Comparison of ENCODE assay signal across 19 cellular contexts in the genomic region with DNA sequence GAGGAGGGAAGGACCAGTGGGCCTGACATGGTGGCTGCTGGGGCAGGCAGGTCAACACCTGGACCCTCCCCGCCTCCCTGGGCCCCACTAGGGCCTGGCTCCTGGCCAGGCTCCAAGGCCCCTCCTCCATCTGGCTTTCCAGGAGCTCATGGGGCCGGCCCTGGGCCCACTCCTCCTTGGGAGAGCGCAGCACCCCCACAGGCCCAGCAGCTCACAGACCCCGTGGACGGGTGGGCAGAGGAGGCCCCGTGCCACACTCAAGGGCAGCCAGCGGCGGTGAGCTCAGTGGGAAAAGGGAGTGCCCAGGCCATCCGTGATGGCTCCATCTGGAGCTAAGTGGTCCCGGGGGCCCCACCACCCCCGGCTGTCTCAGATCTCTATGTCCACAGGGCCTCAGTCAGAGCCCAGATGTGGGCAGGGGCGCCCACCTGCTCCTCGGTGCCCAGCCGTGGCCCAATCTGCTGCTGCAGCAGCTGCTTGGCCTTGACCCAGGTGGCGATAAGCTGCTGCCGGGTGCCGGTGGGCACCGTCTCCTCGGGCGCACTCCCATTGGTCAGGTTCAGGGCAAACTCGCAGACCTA. TPM values are rescaled to one million over a fixed set of nuclear protein-coding genes. Genes with fewer than 3 reads are reported as not detected.
DNase-seq lines count a peak whose midpoint lies in the region; ATAC-seq and TF ChIP-seq lines count a peak whose summit lies in the region.
"Had no signal": no experiment of that assay in that cellular context is flagged by ENCODE, and none has a peak within 500 bp of the region (broad histone marks: within the 10 kb centered on the region; RNA-seq: fewer than 3 reads in every experiment).

No MANE protein-coding gene starts in this region.

- intact Hi-C loops in Right ventricle myocardium superior (cut with DNase I): no loop called here
- intact Hi-C loops in lower lobe of right lung (cut with DNase I): no loop called here
- intact Hi-C loops in PC-9 (cut with micrococcal nuclease; ENCODE audit: unreplicated experiment): loop anchor here (10.0 kb wide), 1 partner anchor 415 kb away; no protein-coding TSS in a partner anchor

- H3K9me3 ChIP-seq in right atrium auricular region: peaks cover 0 to 6% of the 10 kb centered on the region in 2 donors
- no peaks in the 10 kb centered on the region for H3K9me3 ChIP-seq in lower lobe of right lung
- no peaks in the 10 kb centered on the region for H3K9me3 ChIP-seq in PC-9 (ENCODE audit: insufficient read depth, low read depth)
- H3K9me3 ChIP-seq: SK-N-SH had no signal

- POLR2A ChIA-PET in WTC11 (lab: Charles Lee) (no interaction called here), PC-9 (lab: Charles Lee; ENCODE audit: unreplicated experiment) (no interaction called here)

- H3K27me3 Mint-ChIP-seq in WTC11 (ENCODE audit: low read depth): no peaks in the 10 kb centered on the region
- peaks cover 41% of the 10 kb centered on the region for H3K27me3 Mint-ChIP-seq in stimulated activated memory B cell treated with anti-CD40 and anti-IgM and Interleukin-4, amounts not matched to agents 10 μg/mL and 1 μg/mL and 100 μg/mL, for 72 hours

- peaks cover 5% of the 10 kb centered on the region for H3K4me1 Mint-ChIP-seq in WTC11
- peaks cover 9% of the 10 kb centered on the region for H3K4me1 Mint-ChIP-seq in stimulated activated memory B cell treated with anti-CD40 and anti-IgM and Interleukin-4, amounts not matched to agents 10 μg/mL and 1 μg/mL and 100 μg/mL, for 72 hours

- H3K27me3 ChIP-seq in right atrium auricular region (no peaks in the 10 kb centered on the region), lower lobe of right lung (ENCODE audit: low read depth) (no peaks in the 10 kb centered on the region), PC-9 (ENCODE audit: insufficient read depth, low read depth) (peaks cover 7% of the 10 kb centered on the region; the same call in 1 of the 2 replicates)

- no peak overlapping the region for H3K27ac ChIP-seq in right atrium auricular region
- H3K27ac ChIP-seq in lower lobe of right lung: no peak overlapping the region
- H3K27ac ChIP-seq in PC-9: no peak overlapping the region
- H3K27ac ChIP-seq: A549 had no signal

- no peak overlapping the region for H3K4me2 ChIP-seq in PC-9
- H3K4me2 ChIP-seq: A549, SK-N-SH had no signal

- no peak overlapping the region for H2AFZ ChIP-seq in PC-9

- H4K20me1 ChIP-seq in PC-9 (ENCODE audit: insufficient read depth): no peaks in the 10 kb centered on the region

- no TSS peak for BruUV-seq in PC-9 (replicated peaks; lab: Mats Ljungman, UMichigan)

- DNase-seq in Right ventricle myocardium superior: peak; percentile 23
- no peak for DNase-seq in right atrium auricular region (ENCODE audit: low spot score)
- DNase-seq in WTC11 (ENCODE audit: low spot score): peak; percentile 7
- DNase-seq in lower lobe of right lung: peak; percentile 42
- no peak for DNase-seq in PC-9
- DNase-seq: DND-41; NCI-H1092 treated with DMSO at 0.1 percent for 48 hours; NCI-H2081; NCI-H2171 treated with DMSO at 0.1 percent for 48 hours; NCI-H446 treated with DMSO at 0.1 percent for 48 hours; NK-92 treated with Interleukin-12 subunit alpha and Interleukin-12 subunit beta, amount 100 ng/mL, for 24 hours; SHP77 treated with DMSO at 0.1 percent for 48 hours; SK-N-SH had no signal

- no peak overlapping the region for H3K27ac Mint-ChIP-seq in WTC11
- H3K27ac Mint-ChIP-seq in stimulated activated memory B cell treated with anti-CD40 and anti-IgM and Interleukin-4, amounts not matched to agents 10 μg/mL and 1 μg/mL and 100 μg/mL, for 72 hours: no peak overlapping the region

- H3K4me1 ChIP-seq in right atrium auricular region: no peaks in the 10 kb centered on the region
- H3K4me1 ChIP-seq in lower lobe of right lung: no peaks in the 10 kb centered on the region
- no peaks in the 10 kb centered on the region for H3K4me1 ChIP-seq in PC-9 (replicated peaks; ENCODE audit: insufficient read depth)
- H3K4me1 ChIP-seq: A549 had no signal

- H3K36me3 ChIP-seq in right atrium auricular region (no peaks in the 10 kb centered on the region), lower lobe of right lung (no peaks in the 10 kb centered on the region), PC-9 (ENCODE audit: low read depth) (no peaks in the 10 kb centered on the region)

- H3K79me2 ChIP-seq in PC-9 (ENCODE audit: low read depth): no peaks in the 10 kb centered on the region

- H3K4me3 ChIP-seq in right atrium auricular region (no peak overlapping the region), lower lobe of right lung (no peak overlapping the region), PC-9 (no peak overlapping the region)
- H3K4me3 ChIP-seq: A549, K562 had no signal

- CTCF ChIA-PET in WTC11 (lab: Charles Lee): interaction anchor here (1.3 kb wide), 1 partner anchor 215 kb away, joined by 4 read pairs; no protein-coding TSS in a partner anchor
- CTCF ChIA-PET in PC-9 (lab: Charles Lee): no interaction called here

- no peaks in the 10 kb centered on the region for H3F3A ChIP-seq in PC-9 (ENCODE audit: insufficient read depth, low read depth)

- H3K9me2 ChIP-seq in PC-9 (ENCODE audit: insufficient read depth): no peaks in the 10 kb centered on the region
- H3K9me2 ChIP-seq: SK-N-SH had no signal

- no peak for TF ChIP-seq CTCF in right atrium auricular region (IDR thresholded peaks at IDR 0.05)
- TF ChIP-seq CTCF in WTC11 (IDR thresholded peaks at IDR 0.05): no peak
- TF ChIP-seq CTCF in lower lobe of right lung (IDR thresholded peaks at IDR 0.05): no peak
- TF ChIP-seq CTCF in PC-9 (conservative IDR thresholded peaks at IDR 0.05): no peak

- no peaks in the 10 kb centered on the region for H3K9me3 Mint-ChIP-seq in WTC11
- peaks cover 9% of the 10 kb centered on the region for H3K9me3 Mint-ChIP-seq in stimulated activated memory B cell treated with anti-CD40 and anti-IgM and Interleukin-4, amounts not matched to agents 10 μg/mL and 1 μg/mL and 100 μg/mL, for 72 hours

- H3K4me3 Mint-ChIP-seq in WTC11: no peak overlapping the region
- H3K4me3 Mint-ChIP-seq in stimulated activated memory B cell treated with anti-CD40 and anti-IgM and Interleukin-4, amounts not matched to agents 10 μg/mL and 1 μg/mL and 100 μg/mL, for 72 hours: no peak overlapping the region

- no peak for ATAC-seq in Right ventricle myocardium superior (ENCODE audit: poor library complexity)
- ATAC-seq in WTC11: no peak
- peak; percentile 6 to 18 for ATAC-seq in lower lobe of right lung
- ATAC-seq in stimulated activated memory B cell treated with anti-CD40 and anti-IgM and Interleukin-4, amounts not matched to agents 10 μg/mL and 1 μg/mL and 100 μg/mL, for 72 hours: peak; percentile 31
- no peak for ATAC-seq in GM21529 (IDR thresholded peaks at IDR 0.05; ENCODE audit: unreplicated experiment)
- no peak for ATAC-seq in GM18907 (IDR thresholded peaks at IDR 0.05; ENCODE audit: unreplicated experiment)
- ATAC-seq: A549, HCT116, K562 had no signal

- H3K36me3 Mint-ChIP-seq in WTC11: no peaks in the 10 kb centered on the region
- no peaks in the 10 kb centered on the region for H3K36me3 Mint-ChIP-seq in stimulated activated memory B cell treated with anti-CD40 and anti-IgM and Interleukin-4, amounts not matched to agents 10 μg/mL and 1 μg/mL and 100 μg/mL, for 72 hours

TF ChIP-seq in WTC11, 78 proteins besides CTCF, POLR2A, EP300 and RAD21:
- TF ChIP-seq NFATC4 (CRISPR knock-in tag; IDR thresholded peaks at IDR 0.05): no peak
- TF ChIP-seq, protein P1, sequence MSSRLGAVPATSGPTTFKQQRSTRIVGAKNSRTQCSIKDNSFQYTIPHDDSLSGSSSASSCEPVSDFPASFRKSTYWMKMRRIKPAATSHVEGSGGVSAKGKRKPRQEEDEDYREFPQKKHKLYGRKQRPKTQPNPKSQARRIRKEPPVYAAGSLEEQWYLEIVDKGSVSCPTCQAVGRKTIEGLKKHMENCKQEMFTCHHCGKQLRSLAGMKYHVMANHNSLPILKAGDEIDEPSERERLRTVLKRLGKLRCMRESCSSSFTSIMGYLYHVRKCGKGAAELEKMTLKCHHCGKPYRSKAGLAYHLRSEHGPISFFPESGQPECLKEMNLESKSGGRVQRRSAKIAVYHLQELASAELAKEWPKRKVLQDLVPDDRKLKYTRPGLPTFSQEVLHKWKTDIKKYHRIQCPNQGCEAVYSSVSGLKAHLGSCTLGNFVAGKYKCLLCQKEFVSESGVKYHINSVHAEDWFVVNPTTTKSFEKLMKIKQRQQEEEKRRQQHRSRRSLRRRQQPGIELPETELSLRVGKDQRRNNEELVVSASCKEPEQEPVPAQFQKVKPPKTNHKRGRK (CRISPR knock-in tag; IDR thresholded peaks at IDR 0.05; ENCODE audit: borderline replicate concordance): no peak
- no peak for TF ChIP-seq ZNF138 (CRISPR knock-in tag; conservative IDR thresholded peaks at IDR 0.05)
- TF ChIP-seq, protein P2, sequence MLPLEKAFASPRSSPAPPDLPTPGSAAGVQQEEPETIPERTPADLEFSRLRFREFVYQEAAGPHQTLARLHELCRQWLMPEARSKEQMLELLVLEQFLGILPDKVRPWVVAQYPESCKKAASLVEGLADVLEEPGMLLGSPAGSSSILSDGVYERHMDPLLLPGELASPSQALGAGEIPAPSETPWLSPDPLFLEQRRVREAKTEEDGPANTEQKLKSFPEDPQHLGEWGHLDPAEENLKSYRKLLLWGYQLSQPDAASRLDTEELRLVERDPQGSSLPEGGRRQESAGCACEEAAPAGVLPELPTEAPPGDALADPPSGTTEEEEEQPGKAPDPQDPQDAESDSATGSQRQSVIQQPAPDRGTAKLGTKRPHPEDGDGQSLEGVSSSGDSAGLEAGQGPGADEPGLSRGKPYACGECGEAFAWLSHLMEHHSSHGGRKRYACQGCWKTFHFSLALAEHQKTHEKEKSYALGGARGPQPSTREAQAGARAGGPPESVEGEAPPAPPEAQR (CRISPR knock-in tag; IDR thresholded peaks at IDR 0.05): no peak
- no peak for TF ChIP-seq ZNF317 (CRISPR knock-in tag; IDR thresholded peaks at IDR 0.05; ENCODE audit: borderline replicate concordance, low read depth)
- no peak for TF ChIP-seq TEAD1 (CRISPR knock-in tag; IDR thresholded peaks at IDR 0.05)
TF ChIP-seq in WTC11: peak in this region for 0.

RNA-seq across cellular contexts. Expression of a gene that starts 32.8 kb away (rescaled TPM):
- total RNA-seq in Right ventricle myocardium superior (1.9 TPM), right atrium auricular region (1 to 10 TPM in 1 of 2 donors, under 1 TPM in 1; 0.35 to 1.5 TPM), WTC11 (2021) (2.9 to 3.4 TPM (median 3.3 TPM) in 3 replicates), lower lobe of right lung (9.0 TPM), PC-9 (2021) (not detected in 2 replicates)
- total RNA-seq: K562 had no signal

Comparison
In these comparisons a context has a peak if more than half of its experiments do, and no peak if none do; other contexts are left out.
1. DNase-seq: peak in Right ventricle myocardium superior (single experiment), WTC11 (single experiment) and lower lobe of right lung (single experiment); none in right atrium auricular region (single experiment) and PC-9 (0 of 2).
2. ATAC-seq: peak in lower lobe of right lung (2 of 2) and stimulated activated memory B cell treated with anti-CD40 and anti-IgM and Interleukin-4, amounts not matched to agents 10 μg/mL and 1 μg/mL and 100 μg/mL, for 72 hours (single experiment); none in Right ventricle myocardium superior (single experiment), WTC11 (single experiment), GM21529 (single experiment) and GM18907 (single experiment).